ENCODE assay signal across 8 cellular contexts in the genomic region with DNA sequence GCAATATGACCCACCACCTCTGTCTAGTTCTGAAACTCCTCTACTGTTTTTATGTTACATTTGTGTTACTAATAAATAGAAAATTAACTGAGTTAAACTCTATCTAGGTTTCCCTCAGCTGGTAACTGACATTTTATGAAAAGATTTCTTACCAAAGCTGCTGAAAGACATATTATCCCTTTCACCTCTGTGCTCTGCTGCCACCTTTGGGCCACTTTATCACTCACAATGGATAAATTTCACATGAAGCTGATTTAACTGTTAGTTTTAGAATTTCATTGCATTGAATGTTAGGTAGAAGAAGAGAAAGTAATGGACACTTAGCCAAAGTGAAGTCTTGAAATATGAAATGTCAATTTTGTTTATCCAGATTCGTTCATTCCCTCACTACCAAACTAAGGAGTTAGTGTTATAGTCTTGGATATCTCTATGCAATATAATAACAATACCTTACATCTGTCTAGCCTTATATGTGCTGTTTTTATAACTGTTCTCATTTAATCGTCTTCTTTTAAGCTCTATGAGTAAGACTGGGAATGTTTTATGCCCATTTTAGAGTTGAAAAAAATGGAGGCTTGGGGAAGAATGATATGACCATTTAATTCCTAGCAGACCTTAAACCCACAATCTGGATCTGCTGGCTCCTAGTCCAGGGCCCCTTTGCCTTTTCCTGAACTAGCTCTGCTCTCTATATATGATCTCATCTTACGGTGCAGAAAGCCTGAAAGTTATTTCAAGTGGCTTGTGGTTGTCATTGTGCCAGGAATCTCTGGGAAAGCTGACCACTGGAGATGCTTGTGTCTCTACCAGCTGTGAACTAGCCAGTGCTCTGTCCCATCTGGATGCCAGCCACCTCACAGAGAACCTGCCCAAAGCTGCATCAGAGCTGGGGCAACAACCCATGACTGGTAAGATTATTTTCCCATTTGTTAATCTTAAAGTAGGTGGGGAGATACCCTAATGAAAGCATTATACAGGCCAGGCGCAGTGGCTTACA.
A peak's percentile ranks its signal among the peaks of the same experiment; 100 is the strongest.
DNase-seq lines count a peak whose midpoint lies in the region; ATAC-seq and TF ChIP-seq lines count a peak whose summit lies in the region.

No MANE protein-coding gene starts in this region.

- no peaks in the 10 kb centered on the region for H3K27me3 Mint-ChIP-seq in naive thymus-derived CD4-positive, alpha-beta T cell

- CTCF ChIA-PET in naive thymus-derived CD4-positive, alpha-beta T cell (lab: Charles Lee) = interaction anchor here (0.6 to 1.7 kb wide), 14 partner anchors 13 to 472 kb away, joined by 3 to 22 read pairs (median 4); no protein-coding TSS in a partner anchor

- no peak overlapping the region for H3K4me3 ChIP-seq in epithelial cell of proximal tubule (ENCODE audit: low read depth, low read length)
- no peak overlapping the region for H3K4me3 ChIP-seq in naive thymus-derived CD4-positive, alpha-beta T cell (ENCODE audit: low read length)

- H3K36me3 Mint-ChIP-seq in naive thymus-derived CD4-positive, alpha-beta T cell = peaks cover 0 to 3% (median 0%) of the 10 kb centered on the region in 5 donors

- H3K9me3 Mint-ChIP-seq in naive thymus-derived CD4-positive, alpha-beta T cell = no peaks in the 10 kb centered on the region

- H3K4me1 ChIP-seq in naive thymus-derived CD4-positive, alpha-beta T cell (ENCODE audit: control insufficient read depth in 2 of 2, insufficient read depth in 2 of 2, low read length in 2 of 2) = no peaks in the 10 kb centered on the region

- H3K4me3 Mint-ChIP-seq in naive thymus-derived CD4-positive, alpha-beta T cell = no peak overlapping the region

- POLR2A ChIA-PET in naive thymus-derived CD4-positive, alpha-beta T cell (lab: Charles Lee) = interaction anchor here (0.7 kb wide), 1 partner anchor 1365 kb away, joined by 3 read pairs; no protein-coding TSS in a partner anchor

- no peak overlapping the region for H3K27ac ChIP-seq in naive thymus-derived CD4-positive, alpha-beta T cell (ENCODE audit: low read depth, low read length)

- TF ChIP-seq CTCF in GM13977 (IDR thresholded peaks at IDR 0.05; ENCODE audit: extremely low read depth, insufficient read depth, missing control alignments) (peak; percentile 72), epithelial cell of proximal tubule (conservative IDR thresholded peaks at IDR 0.05; ENCODE audit: low read depth, low read length) (peak; percentile 89)

- in situ Hi-C loops in GM13977 (cut with MboI; ENCODE audit: low pct_unique_long_range_greater_than_20kb, low sequenced_read_pairs, unreplicated experiment) = loop anchor here (25.0 kb wide), 2 partner anchors 265 to 490 kb away; no protein-coding TSS in a partner anchor

- no peaks in the 10 kb centered on the region for H3K27me3 ChIP-seq in naive thymus-derived CD4-positive, alpha-beta T cell (ENCODE audit: control insufficient read depth in 2 of 2, insufficient read depth in 2 of 2, low read length in 2 of 2)

- DNase-seq in AML-193 (lab: John Stamatoyannopoulos, UW) (peak; percentile 26 to 43), GM13977 (ENCODE audit: low spot score) (peak; percentile 48), NCI-H1105 treated with DMSO at 0.1 percent for 48 hours (lab: John Stamatoyannopoulos, UW) (peak; percentile 45), T1000 (lab: John Stamatoyannopoulos, UW) (peak; percentile 28), epithelial cell of proximal tubule (ENCODE audit: low read depth) (no peak)
- peak in 6 of 9 donors; percentile 10 to 66 (median 57) for DNase-seq in naive thymus-derived CD4-positive, alpha-beta T cell

- no peak for ATAC-seq in naive thymus-derived CD4-positive, alpha-beta T cell
- ATAC-seq in GM19023 (IDR thresholded peaks at IDR 0.05; ENCODE audit: unreplicated experiment) = no peak
- no peak for ATAC-seq in HG02884 (IDR thresholded peaks at IDR 0.05; ENCODE audit: unreplicated experiment)

- intact Hi-C loops in naive thymus-derived CD4-positive, alpha-beta T cell (cut with micrococcal nuclease) = loop anchor here (1.0 to 5.0 kb wide), 7 partner anchors 16 to 496 kb away; a partner anchor contains a TSS

- H3K9me3 ChIP-seq in naive thymus-derived CD4-positive, alpha-beta T cell (ENCODE audit: control insufficient read depth in 2 of 3, low read length in 3 of 3) = no peaks in the 10 kb centered on the region

- no peak overlapping the region for H3K27ac Mint-ChIP-seq in naive thymus-derived CD4-positive, alpha-beta T cell

- peaks cover 0 to 5% (median 0%) of the 10 kb centered on the region in 7 donors for H3K4me1 Mint-ChIP-seq in naive thymus-derived CD4-positive, alpha-beta T cell

- no peaks in the 10 kb centered on the region for H3K36me3 ChIP-seq in naive thymus-derived CD4-positive, alpha-beta T cell (ENCODE audit: control insufficient read depth in 2 of 3, insufficient read depth in 3 of 3, low read length in 3 of 3)
